ENCODE assay signal across 9 cellular contexts in genomic region chr6:170554888-170555137, GRCh38. TPM values are rescaled to one million over a fixed set of nuclear protein-coding genes. Genes with fewer than 3 reads are reported as not detected.
DNase-seq lines count a peak whose midpoint lies in the region; ATAC-seq and TF ChIP-seq lines count a peak whose summit lies in the region.
"Had no signal": no experiment of that assay in that cellular context is flagged by ENCODE, and none has a peak within 500 bp of the region (broad histone marks: within the 10 kb centered on the region; RNA-seq: fewer than 3 reads in every experiment).

No MANE protein-coding gene starts in this region.

- H4K5ac ChIP-seq in mesendoderm (ENCODE audit: low read length): no peak overlapping the region

- peaks cover 8% of the 10 kb centered on the region for H3K79me1 ChIP-seq in mesendoderm (ENCODE audit: low read length)

- H3K27ac ChIP-seq in cardiac muscle cell (peak overlapping the region; percentile 83), mesendoderm (ENCODE audit: low read depth, low read length) (no peak overlapping the region), upper lobe of right lung (peak overlapping the region; percentile 94)

- peaks cover 53% of the 10 kb centered on the region for H3K79me2 ChIP-seq in mesendoderm (ENCODE audit: control insufficient read depth, insufficient read depth, low read length)

- no peak overlapping the region for H3K18ac ChIP-seq in mesendoderm (ENCODE audit: low read length)

- H2BK5ac ChIP-seq in mesendoderm (ENCODE audit: low read length): no peak overlapping the region

- intact Hi-C loops in Right ventricle myocardium superior (cut with DNase I): loop anchor here (10.0 kb wide), 1 partner anchor 800 kb away; the partner anchor contains the start of genes DYNLT2 and ERMARD
- intact Hi-C loops in upper lobe of right lung (cut with DNase I): no loop called here

- peaks cover 5% of the 10 kb centered on the region for H3K36me3 ChIP-seq in cardiac muscle cell
- H3K36me3 ChIP-seq in mesendoderm (ENCODE audit: control insufficient read depth, insufficient read depth, low read length): no peaks in the 10 kb centered on the region
- H3K36me3 ChIP-seq in upper lobe of right lung: peaks cover 29% of the 10 kb centered on the region

- H4K8ac ChIP-seq in mesendoderm (ENCODE audit: low read depth, low read length): no peak overlapping the region

- H3K4me2 ChIP-seq in mesendoderm (ENCODE audit: low read length): peak overlapping the region; percentile 70

- H3K4me3 ChIP-seq in cardiac muscle cell: peak overlapping the region; percentile 68
- peak overlapping the region; percentile 93 for H3K4me3 ChIP-seq in choroid plexus epithelial cell (ENCODE audit: low read depth, low read length)
- H3K4me3 ChIP-seq in mesendoderm (ENCODE audit: low read length): peak overlapping the region; percentile 72
- peak overlapping the region; percentile 92 for H3K4me3 ChIP-seq in upper lobe of right lung

- H3K4me1 ChIP-seq in cardiac muscle cell (ENCODE audit: low read depth) (peaks cover 20% of the 10 kb centered on the region), mesendoderm (ENCODE audit: control insufficient read depth, low read depth, low read length) (peaks cover 5% of the 10 kb centered on the region), upper lobe of right lung (peaks cover 34% of the 10 kb centered on the region)

- TF ChIP-seq CTCF in cardiac muscle cell (IDR thresholded peaks at IDR 0.05; ENCODE audit: low read depth, low read length) (no peak), choroid plexus epithelial cell (conservative IDR thresholded peaks at IDR 0.05; ENCODE audit: low read depth, low read length) (no peak), upper lobe of right lung (IDR thresholded peaks at IDR 0.05) (no peak)

- H3K23ac ChIP-seq in mesendoderm (ENCODE audit: low read length): no peak overlapping the region

- ATAC-seq in Right ventricle myocardium superior (ENCODE audit: poor library complexity): no peak
- ATAC-seq in upper lobe of right lung: no peak
- ATAC-seq in GM21360 (IDR thresholded peaks at IDR 0.05; ENCODE audit: unreplicated experiment): no peak

- H3K4ac ChIP-seq in mesendoderm (ENCODE audit: low read depth, low read length): no peak overlapping the region

- no peaks in the 10 kb centered on the region for H3K9me3 ChIP-seq in cardiac muscle cell (ENCODE audit: low read depth)
- no peaks in the 10 kb centered on the region for H3K9me3 ChIP-seq in upper lobe of right lung

- H3K27me3 ChIP-seq in cardiac muscle cell (no peaks in the 10 kb centered on the region), mesendoderm (ENCODE audit: insufficient read depth, low read length, poor library complexity) (no peaks in the 10 kb centered on the region), upper lobe of right lung (no peaks in the 10 kb centered on the region)

- no peak overlapping the region for H2BK120ac ChIP-seq in mesendoderm (ENCODE audit: low read depth, low read length)

- no peak for DNase-seq in cardiac muscle cell (ENCODE audit: low read depth in 1 of 2, low spot score in 1 of 2)
- no peak for DNase-seq in Right ventricle myocardium superior
- DNase-seq in choroid plexus epithelial cell (ENCODE audit: low read depth): no peak
- no peak for DNase-seq in mesendoderm
- DNase-seq in upper lobe of right lung: no peak
- DNase-seq in HT-29 (ENCODE audit: low spot score): no peak
- no peak for DNase-seq in stimulated activated naive CD4-positive, alpha-beta T cell (lab: John Stamatoyannopoulos, UW)
- DNase-seq: NCI-H510A had no signal

- no CpG with 5 or more reads among the region's 6 CpGs for WGBS in mesendoderm (ENCODE audit: extremely low coverage, insufficient coverage, low lambda C conversion rate)

- H2BK15ac ChIP-seq in mesendoderm (replicated peaks; ENCODE audit: low read depth): no peak overlapping the region

- H3K9ac ChIP-seq in mesendoderm (ENCODE audit: low read length): peak overlapping the region; percentile 85

- peak overlapping the region; percentile 98 for H3K56ac ChIP-seq in mesendoderm (ENCODE audit: low read length)

- no peak overlapping the region for H2AK5ac ChIP-seq in mesendoderm (ENCODE audit: low read length)

RNA-seq across cellular contexts. Expression of gene TBP, which starts 0.6 kb away (rescaled TPM):
- total RNA-seq in cardiac muscle cell (17.6 and 27.5 TPM in 2 replicates), Right ventricle myocardium superior (8.1 TPM), upper lobe of right lung (12.8 TPM)
- polyA plus RNA-seq in cardiac muscle cell: 24.6 and 27.3 TPM in 2 replicates
- 26.6 TPM for polyA plus RNA-seq in mesendoderm (2013, experiment 1 of 2)
- 26.9 TPM for polyA plus RNA-seq in mesendoderm (2013, experiment 2 of 2)
- 19.6 and 32.1 TPM in 2 replicates for total RNA-seq in HT-29 (2014; rRNA removed; shearing (Covaris generic))

RNA-seq across cellular contexts. Expression of gene PSMB1, which starts 1.7 kb away (rescaled TPM):
- 162 and 300 TPM in 2 replicates for total RNA-seq in cardiac muscle cell
- polyA plus RNA-seq in cardiac muscle cell: 451 and 499 TPM in 2 replicates
- total RNA-seq in Right ventricle myocardium superior: 145 TPM
- 344 TPM for polyA plus RNA-seq in mesendoderm (2013, experiment 1 of 2)
- 340 TPM for polyA plus RNA-seq in mesendoderm (2013, experiment 2 of 2)
- 111 TPM for total RNA-seq in upper lobe of right lung
- total RNA-seq in HT-29 (2014; rRNA removed; shearing (Covaris generic)): 358 and 431 TPM in 2 replicates

RNA-seq across cellular contexts. Expression of gene PDCD2, which starts 29.6 kb away (rescaled TPM):
- total RNA-seq in cardiac muscle cell (101 and 119 TPM in 2 replicates), Right ventricle myocardium superior (26.2 TPM), upper lobe of right lung (41.3 TPM)
- polyA plus RNA-seq in cardiac muscle cell: 75.7 and 81.5 TPM in 2 replicates
- polyA plus RNA-seq in mesendoderm (2013, experiment 1 of 2): 101 TPM
- polyA plus RNA-seq in mesendoderm (2013, experiment 2 of 2): 98.4 TPM
- total RNA-seq in HT-29 (2014; rRNA removed; shearing (Covaris generic)): 117 and 128 TPM in 2 replicates
